ENCODE assay signal across 23 cellular contexts in genomic region chr22:40472036-40472435, GRCh38.
DNase-seq lines count a peak whose midpoint lies in the region; ATAC-seq, FAIRE-seq and TF ChIP-seq lines count a peak whose summit lies in the region.
"Had no signal": no experiment of that assay in that cellular context is flagged by ENCODE, and none has a peak within 500 bp of the region (broad histone marks: within the 10 kb centered on the region; RNA-seq: fewer than 3 reads in every experiment).

No MANE protein-coding gene starts in this region.

- H3K23ac ChIP-seq in H1 (ENCODE audit: insufficient read length) = no peak overlapping the region

- H3K27me3 ChIP-seq in HUES6 (ENCODE audit: control insufficient read depth, insufficient read depth, low read length) = no peaks in the 10 kb centered on the region
- H3K27me3 ChIP-seq in H1 (replicated peaks in 1 of 4; ENCODE audit: control insufficient read depth in 3 of 4, extremely low read depth in 1 of 4, insufficient read depth in 3 of 4, low read length in 3 of 4) = no peaks in the 10 kb centered on the region
- H3K27me3 ChIP-seq: BLaER1 had no signal

- no peaks in the 10 kb centered on the region for H3K27me3 Mint-ChIP-seq in mesothelial cell of epicardium (ENCODE audit: low read depth)
- H3K27me3 Mint-ChIP-seq: CD4-positive, alpha-beta memory T cell had no signal

- no peak overlapping the region for H3K4ac ChIP-seq in H1 (replicated peaks; ENCODE audit: insufficient read length, low read depth, low read length)

- 69% methylated on average over 2 of the region's 2 CpGs; no CpG with 5 or more reads in 1 of the 2 experiments for WGBS in H1 (ENCODE audit: extremely low coverage in 1 of 2, insufficient coverage in 1 of 2, insufficient read length in 1 of 2, insufficient replicate concordance in 2 of 2, low coverage in 1 of 2, low lambda C conversion rate in 2 of 2, missing lambda C conversion rate in 1 of 2), 2 experiments

- no peak overlapping the region for H2BK120ac ChIP-seq in H1 (replicated peaks; ENCODE audit: low read depth, low read length)

- H3K18ac ChIP-seq in H1 (ENCODE audit: extremely low read depth, low read length) = no peak overlapping the region

- H3K36me3 Mint-ChIP-seq in mesothelial cell of epicardium = peaks cover 2% of the 10 kb centered on the region

- H2AK5ac ChIP-seq in H1 (ENCODE audit: low read depth, low read length) = no peak overlapping the region

- H3K9me3 Mint-ChIP-seq in mesothelial cell of epicardium = no peaks in the 10 kb centered on the region
- H3K9me3 Mint-ChIP-seq: CD14-positive monocyte; CD4-positive, alpha-beta memory T cell had no signal

- H3K9ac ChIP-seq in HUES6 (ENCODE audit: low read length) = no peak overlapping the region
- H3K9ac ChIP-seq in H1 (replicated peaks in 1 of 4; ENCODE audit: extremely low read depth in 1 of 4, low read depth in 3 of 4, low read length in 3 of 4) = no peak overlapping the region
- H3K9ac ChIP-seq: BLaER1, GM23248 had no signal

- H3K36me3 ChIP-seq in HUES6 (ENCODE audit: control insufficient read depth, insufficient read depth, low read length) = no peaks in the 10 kb centered on the region
- H3K36me3 ChIP-seq in H1 (ENCODE audit: control insufficient read depth in 2 of 4, insufficient read depth in 4 of 4, low read length in 3 of 4) = no peaks in the 10 kb centered on the region

- no peak overlapping the region for H2AFZ ChIP-seq in H1 (ENCODE audit: low read length)
- H2AFZ ChIP-seq: GM23248 had no signal

- H3K4me3 ChIP-seq in HUES6 (ENCODE audit: low read depth, low read length) (no peak overlapping the region), H1 (ENCODE audit: extremely low read depth in 1 of 4, insufficient read depth in 2 of 4, low read depth in 3 of 4, low read length in 4 of 4) (0 out of 8 replicates have a peak overlapping the region, but pooled peaks of 1 of the 4 experiments have one; percentile 4)
- H3K4me3 ChIP-seq: A549, BLaER1, GM12878, GM23248, K562 had no signal

- no peaks in the 10 kb centered on the region for H3K79me2 ChIP-seq in H1 (ENCODE audit: control insufficient read depth in 1 of 2, insufficient read depth in 2 of 2, low read length in 2 of 2)

- no peaks in the 10 kb centered on the region for H3K9me3 ChIP-seq in HUES6 (ENCODE audit: control insufficient read depth, insufficient read depth, low read depth, low read length)
- H3K9me3 ChIP-seq in H1 (ENCODE audit: insufficient read depth in 2 of 2, low read depth in 1 of 2, low read length in 1 of 2) = no peaks in the 10 kb centered on the region
- H3K9me3 ChIP-seq: A549, BLaER1 had no signal

- H2BK5ac ChIP-seq in H1 (ENCODE audit: low read depth, low read length) = no peak overlapping the region

- H2BK15ac ChIP-seq in H1 (ENCODE audit: low read length) = no peak overlapping the region

- peak overlapping the region in 1 of 2 experiments; percentile 35; a peak in 1 of 4 replicates for H3K4me2 ChIP-seq in H1 (ENCODE audit: insufficient read depth in 1 of 2, low read depth in 2 of 2, low read length in 2 of 2)
- H3K4me2 ChIP-seq: A549, BLaER1 had no signal

- H3K14ac ChIP-seq in H1 (ENCODE audit: insufficient read length) = no peak overlapping the region

- TF ChIP-seq CTCF in H1 (IDR thresholded peaks at IDR 0.05; ENCODE audit: control extremely low read depth in 1 of 3, insufficient read depth in 1 of 3, low read depth in 1 of 3, low read length in 3 of 3) = no peak
- no peak for TF ChIP-seq CTCF in mesothelial cell of epicardium (IDR thresholded peaks at IDR 0.05; ENCODE audit: unreplicated experiment)

- DNase-seq in NCI-H82 (lab: John Stamatoyannopoulos, UW) (peak; percentile 23), NCI-H82 treated with DMSO at 0.1 percent for 48 hours (lab: John Stamatoyannopoulos, UW; ENCODE audit: unreplicated experiment) (no peak), H1 (ENCODE audit: low read depth in 1 of 2, low spot score in 2 of 2) (no peak), mesothelial cell of epicardium (ENCODE audit: low spot score in 2 of 2, unreplicated experiment in 2 of 2) (no peak), hepatic stellate cell (ENCODE audit: low spot score) (no peak), NCI-H526 treated with DMSO at 0.1 percent for 48 hours (lab: John Stamatoyannopoulos, UW) (no peak)
- DNase-seq: Calu3; CD4-positive, alpha-beta memory T cell; DMS 273 treated with DMSO at 0.1 percent for 48 hours; DMS53; DND-41; EL; GM23248; HCEC 1CT; IMR-90 had no signal

- no peak for ATAC-seq in esophagus mucosa
- ATAC-seq: A549, GM12878, K562 had no signal

- H3K27ac ChIP-seq in HUES6 (ENCODE audit: low read depth, low read length) (peak overlapping the region; percentile 1; the same call in 1 of the 2 replicates), H1 (ENCODE audit: low read depth, low read length) (no peak overlapping the region)
- H3K27ac ChIP-seq: 22Rv1, A549, BLaER1, GM23248 had no signal

- CTCF ChIA-PET in H1 (lab: Charles Lee; ENCODE audit: partially characterized antibody) = interaction anchor here (1.3 to 9.4 kb wide), 5 partner anchors 11 to 36 kb away, joined by 3 to 66 read pairs (median 9); no protein-coding TSS in a partner anchor

- peaks cover 32% of the 10 kb centered on the region for H3K4me1 Mint-ChIP-seq in mesothelial cell of epicardium

- no peak overlapping the region for H2BK20ac ChIP-seq in H1 (ENCODE audit: low read length)

- H3K56ac ChIP-seq in H1 (replicated peaks; ENCODE audit: insufficient read length, low read depth, low read length) = no peak overlapping the region

- H4K20me1 ChIP-seq in H1 (replicated peaks in 1 of 2; ENCODE audit: control insufficient read depth in 1 of 2, insufficient read depth in 2 of 2, low read length in 2 of 2) = peaks cover 0 to 2% of the 10 kb centered on the region in 2 experiments

- H3K23me2 ChIP-seq in H1 (ENCODE audit: low read depth, low read length) = no peaks in the 10 kb centered on the region

- no peaks in the 10 kb centered on the region; the same call in 1 of the 2 replicates for H3K79me1 ChIP-seq in H1 (ENCODE audit: low read depth, low read length)

- no peak for TF ChIP-seq POLR2A in H1 (IDR thresholded peaks at IDR 0.05; ENCODE audit: control extremely low read depth in 1 of 2, low read depth in 2 of 2, low read length in 2 of 2)

- H3K4me3 Mint-ChIP-seq in mesothelial cell of epicardium = no peak overlapping the region
- H3K4me3 Mint-ChIP-seq: CD14-positive monocyte; CD4-positive, alpha-beta memory T cell had no signal

- no peak overlapping the region for H4K5ac ChIP-seq in H1 (ENCODE audit: insufficient read length, low read depth, low read length)

- no peak for TF ChIP-seq EP300 in H1 (IDR thresholded peaks at IDR 0.05; ENCODE audit: borderline replicate concordance in 1 of 2, low read depth in 2 of 2, low read length in 2 of 2)

- peak; percentile 78 for FAIRE-seq in H1 (lab: Jason Lieb, UNC)
- FAIRE-seq: A549, GM12878, K562 had no signal

- no peak for TF ChIP-seq RAD21 in H1 (IDR thresholded peaks at IDR 0.05 in 1 of 2, conservative IDR thresholded peaks at IDR 0.05 in 1 of 2; ENCODE audit: low read depth in 2 of 2, low read length in 2 of 2)

- H3K4me1 ChIP-seq in HUES6 (ENCODE audit: control insufficient read depth, insufficient read depth, low read length) (peaks cover 20% of the 10 kb centered on the region), H1 (replicated peaks in 1 of 4; ENCODE audit: control insufficient read depth in 3 of 4, insufficient read depth in 4 of 4, low read length in 3 of 4) (peaks cover 0 to 7% (median 4%) of the 10 kb centered on the region in 4 experiments; a peak in 3 of 7 replicates)
- H3K4me1 ChIP-seq: BLaER1 had no signal

- no peak overlapping the region for H4K91ac ChIP-seq in H1 (replicated peaks; ENCODE audit: insufficient read length, low read length)

- no peak overlapping the region for H2BK12ac ChIP-seq in H1 (ENCODE audit: low read depth, low read length)

- no peak overlapping the region for H4K8ac ChIP-seq in H1 (ENCODE audit: extremely low read depth, insufficient read depth, low read length)

- peak overlapping the region; percentile 59 for H3K27ac Mint-ChIP-seq in mesothelial cell of epicardium

- POLR2A ChIA-PET in H1 (lab: Charles Lee; ENCODE audit: partially characterized antibody) = no interaction called here

TF ChIP-seq in H1, 55 proteins besides CTCF, POLR2A, EP300 and RAD21:
- TF ChIP-seq ASH2L (IDR thresholded peaks at IDR 0.05; ENCODE audit: low read length) (no peak), POU5F1 (IDR thresholded peaks at IDR 0.05; ENCODE audit: low read depth, low read length) (0 out of 2 replicates have a peak, but pooled peaks have one; percentile 8), NANOG (IDR thresholded peaks at IDR 0.05; ENCODE audit: insufficient read depth, low read depth, low read length, poor library complexity, severe bottlenecking) (peak; percentile 21), SIX5 (IDR thresholded peaks at IDR 0.05; ENCODE audit: low read depth, low read length) (no peak), SP2 (IDR thresholded peaks at IDR 0.05; ENCODE audit: low read length) (no peak)
